ENCODE assay signal across 1 cellular context in the genomic region with DNA sequence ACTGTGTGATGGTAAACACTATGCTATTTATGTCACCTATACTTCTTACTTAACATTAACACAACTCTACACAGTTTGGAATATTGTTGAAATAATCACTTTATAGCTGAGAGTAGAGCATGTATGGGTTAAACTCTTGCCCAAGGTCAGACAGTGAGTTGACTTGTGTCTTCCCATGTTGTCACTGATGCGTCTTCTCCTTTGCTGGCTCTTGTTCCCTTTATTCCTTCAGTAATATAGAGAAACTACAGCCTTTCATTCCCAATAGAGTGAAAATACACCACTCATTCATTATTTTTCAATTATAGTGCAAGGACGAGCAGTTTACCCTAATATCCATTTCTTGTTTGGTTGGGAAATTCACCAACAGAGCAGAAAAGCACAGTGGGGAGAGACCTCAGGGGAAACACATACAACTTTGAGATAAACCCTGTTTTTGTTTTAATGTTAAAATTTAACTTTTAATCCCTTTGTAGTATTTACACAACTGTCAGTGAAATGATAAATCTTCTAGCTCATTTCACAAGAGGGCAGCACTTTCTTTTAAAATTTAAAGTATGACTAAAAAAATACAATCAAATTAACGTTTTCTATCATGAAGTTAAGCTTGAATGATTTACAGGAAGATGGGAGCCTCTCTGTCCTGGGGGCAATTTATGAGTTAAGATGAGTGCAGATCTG.
TF ChIP-seq lines count a peak whose summit lies in the region.

No MANE protein-coding gene starts in this region.

TF ChIP-seq in H1, 55 proteins besides CTCF, POLR2A, EP300 and RAD21 (continued from another document):
- TF ChIP-seq SIRT6 (IDR thresholded peaks at IDR 0.05; ENCODE audit: low read length) (no peak), RXRA (IDR thresholded peaks at IDR 0.05; ENCODE audit: insufficient read depth, low read depth, low read length) (no peak), SIN3A (conservative IDR thresholded peaks at IDR 0.05 in 1 of 2, IDR thresholded peaks at IDR 0.05 in 1 of 2; ENCODE audit: low read depth in 1 of 2, low read length in 2 of 2) (no peak), NANOG (IDR thresholded peaks at IDR 0.05; ENCODE audit: insufficient read depth, low read depth, low read length, poor library complexity, severe bottlenecking) (no peak), E2F6 (IDR thresholded peaks at IDR 0.05) (no peak), CHD2 (IDR thresholded peaks at IDR 0.05; ENCODE audit: low read length) (no peak), TEAD4 (IDR thresholded peaks at IDR 0.05; ENCODE audit: low read depth, low read length) (no peak), JUND (IDR thresholded peaks at IDR 0.05; ENCODE audit: low read length) (no peak), RFX5 (IDR thresholded peaks at IDR 0.05; ENCODE audit: borderline replicate concordance, low read depth, low read length) (no peak), KDM1A (IDR thresholded peaks at IDR 0.05; ENCODE audit: borderline replicate concordance, low read length) (no peak), POU5F1 (IDR thresholded peaks at IDR 0.05; ENCODE audit: low read depth, low read length) (no peak), KDM5A (IDR thresholded peaks at IDR 0.05; ENCODE audit: low read length) (no peak), GABPA (IDR thresholded peaks at IDR 0.05; ENCODE audit: borderline replicate concordance, insufficient read depth, low read length) (no peak), RBBP5 (IDR thresholded peaks at IDR 0.05; ENCODE audit: borderline replicate concordance, low read depth, low read length) (no peak)
- TF ChIP-seq, protein P1, sequence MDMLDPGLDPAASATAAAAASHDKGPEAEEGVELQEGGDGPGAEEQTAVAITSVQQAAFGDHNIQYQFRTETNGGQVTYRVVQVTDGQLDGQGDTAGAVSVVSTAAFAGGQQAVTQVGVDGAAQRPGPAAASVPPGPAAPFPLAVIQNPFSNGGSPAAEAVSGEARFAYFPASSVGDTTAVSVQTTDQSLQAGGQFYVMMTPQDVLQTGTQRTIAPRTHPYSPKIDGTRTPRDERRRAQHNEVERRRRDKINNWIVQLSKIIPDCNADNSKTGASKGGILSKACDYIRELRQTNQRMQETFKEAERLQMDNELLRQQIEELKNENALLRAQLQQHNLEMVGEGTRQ (IDR thresholded peaks at IDR 0.05; ENCODE audit: low read length) = no peak
